1 cellular context compared by ENCODE assay signal in genomic region chr10:86258488-86258887, GRCh38.
TF ChIP-seq lines count a peak whose summit lies in the region.

No MANE protein-coding gene starts in this region.

TF ChIP-seq in K562, 482 proteins besides CTCF, POLR2A, EP300 and RAD21:
- no peak for TF ChIP-seq IRF9 (tag; IDR thresholded peaks at IDR 0.05)
- no peak for TF ChIP-seq ZNF282 (CRISPR knock-in tag; IDR thresholded peaks at IDR 0.05)
- no peak for TF ChIP-seq CBFB (CRISPR knock-in tag; IDR thresholded peaks at IDR 0.05)
- no peak for TF ChIP-seq ZBTB49 (CRISPR knock-in tag; IDR thresholded peaks at IDR 0.05; ENCODE audit: borderline replicate concordance)
- TF ChIP-seq STAT5B (CRISPR knock-in tag; IDR thresholded peaks at IDR 0.05), result no peak
- peak; percentile 24; the same call in 1 of the 2 replicates for TF ChIP-seq ATF3 (IDR thresholded peaks at IDR 0.05)
- no peak for TF ChIP-seq ATF3 (CRISPR knock-in tag; conservative IDR thresholded peaks at IDR 0.05)
- TF ChIP-seq DDX20 (tag; IDR thresholded peaks at IDR 0.05; ENCODE audit: low read depth), result no peak
- no peak for TF ChIP-seq ZNF398 (CRISPR knock-in tag; IDR thresholded peaks at IDR 0.05)
- TF ChIP-seq ERF (CRISPR knock-in tag; IDR thresholded peaks at IDR 0.05), result no peak
- no peak for TF ChIP-seq ZNF133 (CRISPR knock-in tag; IDR thresholded peaks at IDR 0.05)
- TF ChIP-seq TSHZ1 (CRISPR knock-in tag; IDR thresholded peaks at IDR 0.05), result no peak
- no peak for TF ChIP-seq NR2C2 (CRISPR knock-in tag; IDR thresholded peaks at IDR 0.05)
- no peak for TF ChIP-seq NR2C2 (tag; IDR thresholded peaks at IDR 0.05)
- TF ChIP-seq ZNF77 (CRISPR knock-in tag; IDR thresholded peaks at IDR 0.05), result no peak
- TF ChIP-seq USF1 (CRISPR knock-in tag; IDR thresholded peaks at IDR 0.05), result 0 out of 2 replicates have a peak, but pooled peaks have one; percentile 26
- no peak for TF ChIP-seq HDAC8 (tag; IDR thresholded peaks at IDR 0.05)
- no peak for TF ChIP-seq YBX1 (IDR thresholded peaks at IDR 0.05)
- TF ChIP-seq MAFG (tag; conservative IDR thresholded peaks at IDR 0.05), result no peak
- TF ChIP-seq KAT8 (IDR thresholded peaks at IDR 0.05; ENCODE audit: low read depth), result no peak
- no peak for TF ChIP-seq CHD1 (IDR thresholded peaks at IDR 0.05; ENCODE audit: low read length)
- TF ChIP-seq NFYB (IDR thresholded peaks at IDR 0.05; ENCODE audit: extremely low read depth, insufficient read length), result peak; percentile 46
- no peak for TF ChIP-seq SNAPC5 (CRISPR knock-in tag; IDR thresholded peaks at IDR 0.05)
- no peak for TF ChIP-seq ZNF76 (CRISPR knock-in tag; IDR thresholded peaks at IDR 0.05; ENCODE audit: borderline replicate concordance)
- no peak for TF ChIP-seq E2F4 (CRISPR knock-in tag; IDR thresholded peaks at IDR 0.05; ENCODE audit: low read depth)
- TF ChIP-seq ASH1L (IDR thresholded peaks at IDR 0.05; ENCODE audit: borderline replicate concordance, low read depth, partially characterized antibody), result no peak
- TF ChIP-seq ZNF140 (CRISPR knock-in tag; IDR thresholded peaks at IDR 0.05), result no peak
- no peak for TF ChIP-seq FOXA3 (CRISPR knock-in tag; conservative IDR thresholded peaks at IDR 0.05 in 1 of 2, IDR thresholded peaks at IDR 0.05 in 1 of 2)
- no peak for TF ChIP-seq ZNF445 (CRISPR knock-in tag; IDR thresholded peaks at IDR 0.05; ENCODE audit: low read depth)
- peak; percentile 68 for TF ChIP-seq USF2 (CRISPR knock-in tag; IDR thresholded peaks at IDR 0.05)
- TF ChIP-seq ZNF766 (CRISPR knock-in tag; conservative IDR thresholded peaks at IDR 0.05), result no peak
